26 cellular contexts compared by ENCODE assay signal in the genomic region with DNA sequence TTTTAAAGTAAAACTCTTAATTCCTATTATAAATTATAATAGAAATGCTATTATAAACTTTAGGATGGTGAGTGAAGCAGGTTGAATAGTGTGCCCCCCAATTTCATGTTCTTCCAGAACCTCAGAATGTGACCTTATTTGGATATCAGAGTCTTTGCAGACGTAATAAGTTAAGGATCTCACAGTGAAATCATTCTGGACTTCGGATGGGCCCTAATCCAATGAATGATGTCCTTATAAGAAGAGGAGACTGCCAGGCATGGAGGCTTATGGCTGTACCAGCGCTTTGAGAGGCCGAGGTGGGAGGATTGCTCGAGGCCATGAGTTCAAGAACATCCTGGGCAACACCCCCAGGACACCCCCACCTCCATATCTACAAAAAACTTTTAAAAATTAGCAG. TPM values are rescaled to one million over a fixed set of nuclear protein-coding genes. Genes with fewer than 3 reads are reported as not detected.
A peak's percentile ranks its signal among the peaks of the same experiment; 100 is the strongest.
DNase-seq lines count a peak whose midpoint lies in the region; ATAC-seq, FAIRE-seq and TF ChIP-seq lines count a peak whose summit lies in the region.
"Had no signal": no experiment of that assay in that cellular context is flagged by ENCODE, and none has a peak within 500 bp of the region (broad histone marks: within the 10 kb centered on the region; RNA-seq: fewer than 3 reads in every experiment).

No MANE protein-coding gene starts in this region.

- no peak for TF ChIP-seq EP300 in A549 (IDR thresholded peaks at IDR 0.05)
- no peak for TF ChIP-seq EP300 in gastroesophageal sphincter (IDR thresholded peaks at IDR 0.05)
- no peak for TF ChIP-seq EP300 in stomach (IDR thresholded peaks at IDR 0.05)

- TF ChIP-seq CTCF in A549 (IDR thresholded peaks at IDR 0.05) = no peak
- TF ChIP-seq CTCF in astrocyte of the cerebellum (IDR thresholded peaks at IDR 0.05; ENCODE audit: low read depth, low read length, missing control alignments) = no peak
- no peak for TF ChIP-seq CTCF in gastroesophageal sphincter (IDR thresholded peaks at IDR 0.05)
- TF ChIP-seq CTCF in stomach (IDR thresholded peaks at IDR 0.05) = no peak

- 0 out of 6 replicates have a peak overlapping the region, but pooled peaks of 1 of the 2 experiments have one; percentile 26 for H3K27ac ChIP-seq in A549
- peak overlapping the region; percentile 83 to 97 (median 86) for H3K27ac ChIP-seq in gastroesophageal sphincter
- H3K27ac ChIP-seq in stomach = peak overlapping the region in 4 of 5 donors; percentile 56 to 88 (median 70)
- H3K27ac ChIP-seq: prostate gland had no signal

- no peak for ATAC-seq in A549
- no peak for ATAC-seq in gastroesophageal sphincter
- ATAC-seq in HG02870 (IDR thresholded peaks at IDR 0.05; ENCODE audit: unreplicated experiment) = no peak
- ATAC-seq: activated naive CD8-positive, alpha-beta T cell treated with anti-CD3 and anti-CD28 coated beads, Interleukin-2, amount 50 U/mL, for 24 hours; activated T-cell treated with anti-CD3 and anti-CD28 coated beads, Interleukin-2, amount 50 U/mL, for 4 hours; PC-3; stimulated activated effector memory CD8-positive, alpha-beta T cell treated with anti-CD3 and anti-CD28 coated beads, Interleukin-12 subunit alpha, Interleukin-12 subunit beta, amount 100 ng/mL, for 72 hours had no signal

- no peak for TF ChIP-seq RAD21 in A549 (conservative IDR thresholded peaks at IDR 0.05 in 1 of 2, IDR thresholded peaks at IDR 0.05 in 1 of 2)

- H3K9me3 ChIP-seq in A549 (no peaks in the 10 kb centered on the region), gastroesophageal sphincter (no peaks in the 10 kb centered on the region), stomach (no peaks in the 10 kb centered on the region)
- H3K9me3 ChIP-seq: BE2C, prostate gland, SK-N-SH, uterus had no signal

- no peak for TF ChIP-seq POLR2A in A549 (IDR thresholded peaks at IDR 0.05; ENCODE audit: low read length)
- TF ChIP-seq POLR2A in gastroesophageal sphincter (IDR thresholded peaks at IDR 0.05) = no peak
- no peak for TF ChIP-seq POLR2A in stomach (IDR thresholded peaks at IDR 0.05)

- H3K4me1 ChIP-seq in A549 (peaks cover 11% of the 10 kb centered on the region; the same call in 2 of the 3 replicates), gastroesophageal sphincter (peaks cover 5 to 35% (median 8%) of the 10 kb centered on the region in 3 donors), stomach (peaks cover 6 to 22% (median 14%) of the 10 kb centered on the region in 4 donors)
- H3K4me1 ChIP-seq: BE2C, prostate gland, uterus had no signal

- H3K4me2 ChIP-seq in A549 = peak overlapping the region; percentile 67
- H3K4me2 ChIP-seq: SK-N-SH had no signal

- no peak overlapping the region for H3K4me3 ChIP-seq in A549
- H3K4me3 ChIP-seq in astrocyte of the cerebellum (ENCODE audit: low read depth, low read length) = no peak overlapping the region
- H3K4me3 ChIP-seq in gastroesophageal sphincter = no peak overlapping the region
- H3K4me3 ChIP-seq in stomach = no peak overlapping the region
- H3K4me3 ChIP-seq: prostate gland, uterus had no signal

- H3K27me3 ChIP-seq in gastroesophageal sphincter (no peaks in the 10 kb centered on the region), stomach (no peaks in the 10 kb centered on the region)
- H3K27me3 ChIP-seq: BE2C, uterus had no signal

- no peak for FAIRE-seq in A549 (lab: Jason Lieb, UNC)
- FAIRE-seq: HepG2 had no signal

- in situ Hi-C loops in astrocyte of the cerebellum (cut with HindIII; ENCODE audit: low sequenced_read_pairs) = no loop called here

- POLR2A ChIA-PET in A549 (lab: Yijun Ruan, JAX) = no interaction called here

- no peaks in the 10 kb centered on the region for H3K36me3 ChIP-seq in gastroesophageal sphincter
- no peaks in the 10 kb centered on the region for H3K36me3 ChIP-seq in stomach
- H3K36me3 ChIP-seq: BE2C, prostate gland, uterus had no signal

- WGBS in A549 (ENCODE audit: missing lambda C conversion rate) = 40% methylated on average over 5 of the region's 5 CpGs
- WGBS in gastroesophageal sphincter (ENCODE audit: low coverage in 1 of 2), 2 donors = 54 to 65% methylated on average over 5 of the region's 5 CpGs
- WGBS in stomach, 5 donors = 70 to 83% (median 73%) methylated on average over 5 of the region's 5 CpGs

- CTCF ChIA-PET in A549 (lab: Yijun Ruan, JAX) = no interaction called here

- DNase-seq in A549 (ENCODE audit: low read depth in 1 of 2, low spot score in 1 of 2) = peak in 1 of 2 experiments; percentile 9
- DNase-seq in astrocyte of the cerebellum (ENCODE audit: low read depth) = peak; percentile 9
- DNase-seq in stomach = no peak
- DNase-seq in KG1 (lab: John Stamatoyannopoulos, UW) = no peak
- DNase-seq in stimulated activated CD4-positive, alpha-beta T cell treated with anti-CD3 and anti-CD28 coated beads, Interleukin-2, amount 100 ng/mL, for 24 hours = no peak
- DNase-seq: activated CD4-positive, alpha-beta T cell treated with anti-CD3 and anti-CD28 coated beads, Interleukin-2, amount 50 U/mL, for 1 hour; activated CD4-positive, CD25-positive, alpha-beta regulatory T cell; activated gamma-delta T cell treated with Interleukin-2 at 50 U/mL for 16 hours; activated naive CD8-positive, alpha-beta T cell treated with anti-CD3 and anti-CD28 coated beads, Interleukin-2, amount 50 U/mL, for 24 hours; activated T-cell treated with anti-CD3 and anti-CD28 coated beads, Interleukin-2, amount 50 U/mL, for 4 hours; GF-D8; Kasumi-1; mesendoderm; NCI-H1436; NCI-H526 treated with DMSO at 0.1 percent for 48 hours; stimulated activated CD4-positive, alpha-beta T cell treated with anti-CD3 and anti-CD28 coated beads, Interleukin-15, amount 100 ng/mL, for 24 hours had no signal

- intact Hi-C loops in stomach (cut with DNase I; ENCODE audit: low total_unique reads) = no loop called here

TF ChIP-seq in A549, 52 proteins besides CTCF, POLR2A, EP300 and RAD21:
- no peak for TF ChIP-seq KDM1A (IDR thresholded peaks at IDR 0.05; ENCODE audit: low read depth)
- TF ChIP-seq NFE2L2 (conservative IDR thresholded peaks at IDR 0.05; ENCODE audit: low read length) = no peak
- no peak for TF ChIP-seq SREBF2 (IDR thresholded peaks at IDR 0.05)
- TF ChIP-seq POLR2AphosphoS2 (conservative IDR thresholded peaks at IDR 0.05; ENCODE audit: low read length) = no peak
- no peak for TF ChIP-seq MYC (IDR thresholded peaks at IDR 0.05; ENCODE audit: borderline replicate concordance, low read length)
- TF ChIP-seq RFX5 (IDR thresholded peaks at IDR 0.05) = no peak
- TF ChIP-seq ESRRA (IDR thresholded peaks at IDR 0.05; ENCODE audit: borderline replicate concordance, low read length) = no peak
- TF ChIP-seq, protein P1, sequence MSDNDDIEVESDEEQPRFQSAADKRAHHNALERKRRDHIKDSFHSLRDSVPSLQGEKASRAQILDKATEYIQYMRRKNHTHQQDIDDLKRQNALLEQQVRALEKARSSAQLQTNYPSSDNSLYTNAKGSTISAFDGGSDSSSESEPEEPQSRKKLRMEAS (IDR thresholded peaks at IDR 0.05) = no peak
- TF ChIP-seq ZFP36 (IDR thresholded peaks at IDR 0.05; ENCODE audit: borderline replicate concordance, partially characterized antibody) = no peak
- no peak for TF ChIP-seq GATA3 (IDR thresholded peaks at IDR 0.05; ENCODE audit: borderline replicate concordance)
- TF ChIP-seq HOXB5 (CRISPR knock-in tag; IDR thresholded peaks at IDR 0.05) = no peak
- no peak for TF ChIP-seq TFCP2L1 (CRISPR knock-in tag; IDR thresholded peaks at IDR 0.05)
- TF ChIP-seq RNF2 (IDR thresholded peaks at IDR 0.05; ENCODE audit: borderline replicate concordance, low read depth) = no peak
- no peak for TF ChIP-seq PHF8 (IDR thresholded peaks at IDR 0.05; ENCODE audit: borderline replicate concordance, low read depth)
- no peak for TF ChIP-seq CEBPB (IDR thresholded peaks at IDR 0.05)
- no peak for TF ChIP-seq FOSB (CRISPR knock-in tag; IDR thresholded peaks at IDR 0.05)
- no peak for TF ChIP-seq JUNB (IDR thresholded peaks at IDR 0.05)
- TF ChIP-seq NR3C1 (IDR thresholded peaks at IDR 0.05) = no peak

RNA-seq across cellular contexts. Expression of gene MT1HL1, which starts 9.4 kb away (rescaled TPM):
- polyA plus RNA-seq in A549 (2011; rRNA removed) (not detected in 2 replicates), A549 (2017; fragmentation: RNase III; extraction: RNeasy Plus Mini Kit Qiagen cat#74134 plus additional on column Dnase treatment) (not detected in 3 replicates), stomach (not detected)
- not detected in 2 replicates for polyA plus RNA-seq in A549 (2012; cell fraction: cytosol; rRNA removed)
- not detected in 2 replicates for polyA plus RNA-seq in A549 (2012; cell fraction: nucleus; rRNA removed)
- not detected in 2 replicates for polyA minus RNA-seq in A549 (2011; rRNA and poly(A)+ RNA removed)
- total RNA-seq in gastroesophageal sphincter (not detected), stomach (not detected)
- total RNA-seq: activated T-cell treated with anti-CD3 and anti-CD28 coated beads, Interleukin-2, amount 50 U/mL, for 4 hours; cerebellum; HepG2; PC-3; prostate gland; uterus had no signal
- polyA plus RNA-seq: HepG2, SK-N-SH had no signal

RNA-seq across cellular contexts. Expression of gene RYR2, which starts 28.4 kb away (rescaled TPM):
- polyA plus RNA-seq in A549 (2011; rRNA removed) = 0.01 and 0.06 TPM in 2 replicates
- not detected in 2 replicates for polyA plus RNA-seq in A549 (2012; cell fraction: cytosol; rRNA removed)
- 0.01 TPM in 1 of 2 replicates, not detected in the other for polyA plus RNA-seq in A549 (2012; cell fraction: nucleus; rRNA removed)
- polyA plus RNA-seq in A549 (2017; fragmentation: RNase III; extraction: RNeasy Plus Mini Kit Qiagen cat#74134 plus additional on column Dnase treatment) = under 0.01 TPM in 1 of 3 replicates, not detected in the others
- 0.05 and 0.08 TPM in 2 replicates for polyA minus RNA-seq in A549 (2011; rRNA and poly(A)+ RNA removed)
- 10 to 100 TPM; 27.4 to 78.8 (median 42.7) TPM for total RNA-seq in gastroesophageal sphincter
- 10 to 100 TPM in 2 of 5 donors, 1 to 10 TPM in 3; 1.8 to 33.5 (median 3.5) TPM for total RNA-seq in stomach
- 1 to 10 TPM in 1 of 3 donors, under 1 TPM in 2; 0.25 to 1.4 (median 0.61) TPM for polyA plus RNA-seq in stomach
- total RNA-seq: HepG2, PC-3 had no signal
- polyA plus RNA-seq: HepG2 had no signal
